In the genomic region with DNA sequence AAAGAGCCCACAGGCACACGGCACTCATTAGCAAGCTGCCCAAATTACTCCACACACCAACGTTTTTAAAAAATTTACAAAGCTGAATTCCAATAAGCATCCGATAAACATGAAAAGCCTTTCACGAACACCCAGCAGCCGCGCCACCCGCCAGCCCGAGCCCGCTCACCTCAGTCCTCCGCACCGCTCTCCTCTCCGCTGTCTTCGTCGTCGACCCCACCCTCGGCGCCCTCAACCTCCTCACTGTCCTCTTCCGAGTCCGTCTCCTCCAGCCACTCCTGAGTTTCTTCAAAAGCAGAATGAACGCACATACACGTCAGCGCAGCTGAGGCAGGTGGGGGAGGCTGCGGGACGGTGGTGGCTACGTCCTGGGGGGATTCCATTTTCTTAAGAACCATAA, we compare ENCODE assay signal across 22 cellular contexts.
"Had no signal": no experiment of that assay in that cellular context is flagged by ENCODE, and none has a peak within 500 bp of the region (broad histone marks: within the 10 kb centered on the region; RNA-seq: fewer than 3 reads in every experiment).

No MANE protein-coding gene starts in this region.

- H3K36me3 ChIP-seq: WERI-Rb-1 had no signal

- H3K9me3 Mint-ChIP-seq: activated T-cell treated with anti-CD3 and anti-CD28 coated beads, Interleukin-2, amount 50 U/mL, for 4 hours; activated T-helper 2 cell treated with anti-CD3 and anti-CD28 coated beads, Interferon-gamma antibody, Interleukin-2, Interleukin-4, amounts not matched to agents 10 μg/mL and 5 μg/mL and 100 μg/mL, durations not matched to agents 14 hours and 24 hours and 36 hours; nephron had no signal

- H3K4me3 Mint-ChIP-seq: activated T-cell treated with anti-CD3 and anti-CD28 coated beads, Interleukin-2, amount 50 U/mL, for 4 hours; nephron had no signal

- H3K4me3 ChIP-seq: body of pancreas, cardiac muscle cell, left lung, lung, thoracic aorta, upper lobe of left lung had no signal

- DNase-seq: activated CD8-positive, alpha-beta memory T cell treated with anti-CD3 and anti-CD28 coated beads, Interleukin-2, amount 50 U/mL, for 48 hours; activated naive CD4-positive, alpha-beta T cell treated with Interleukin-2 at 50 U/mL for 16 hours; activated T-cell treated with anti-CD3 and anti-CD28 coated beads, Interleukin-2, amount 50 U/mL, for 4 hours; anterior cingulate cortex; body of pancreas; effector CD4-positive, alpha-beta T cell; foreskin keratinocyte; kidney glomerular epithelial cell; occipital lobe; small intestine; stimulated activated CD4-positive, alpha-beta T cell treated with anti-CD3 and anti-CD28 coated beads, Interleukin-2, amount 100 ng/mL, for 24 hours; stimulated activated naive CD4-positive, alpha-beta T cell treated with Interleukin-2 at 50 U/mL for 16 hours; T-helper 1 cell; WERI-Rb-1 had no signal

- H3K4me1 ChIP-seq: foreskin keratinocyte, left lung had no signal

- ATAC-seq: activated T-cell treated with anti-CD3 and anti-CD28 coated beads, Interleukin-2, amount 50 U/mL, for 4 hours; body of pancreas; foreskin keratinocyte; left lung; sciatic nerve had no signal

- H3K27me3 ChIP-seq: body of pancreas, cardiac muscle cell, foreskin keratinocyte, left lung, upper lobe of left lung had no signal

- H3K9me3 ChIP-seq: body of pancreas, left lung, thoracic aorta, upper lobe of left lung had no signal

- H3K27ac Mint-ChIP-seq: activated T-helper 2 cell treated with anti-CD3 and anti-CD28 coated beads, Interferon-gamma antibody, Interleukin-2, Interleukin-4, amounts not matched to agents 10 μg/mL and 5 μg/mL and 100 μg/mL, durations not matched to agents 14 hours and 24 hours and 36 hours; nephron had no signal

- H3K27ac ChIP-seq: body of pancreas, cardiac muscle cell, foreskin keratinocyte, left lung, thoracic aorta, upper lobe of left lung, WERI-Rb-1 had no signal
